10 cellular contexts compared by ENCODE assay signal in the genomic region with DNA sequence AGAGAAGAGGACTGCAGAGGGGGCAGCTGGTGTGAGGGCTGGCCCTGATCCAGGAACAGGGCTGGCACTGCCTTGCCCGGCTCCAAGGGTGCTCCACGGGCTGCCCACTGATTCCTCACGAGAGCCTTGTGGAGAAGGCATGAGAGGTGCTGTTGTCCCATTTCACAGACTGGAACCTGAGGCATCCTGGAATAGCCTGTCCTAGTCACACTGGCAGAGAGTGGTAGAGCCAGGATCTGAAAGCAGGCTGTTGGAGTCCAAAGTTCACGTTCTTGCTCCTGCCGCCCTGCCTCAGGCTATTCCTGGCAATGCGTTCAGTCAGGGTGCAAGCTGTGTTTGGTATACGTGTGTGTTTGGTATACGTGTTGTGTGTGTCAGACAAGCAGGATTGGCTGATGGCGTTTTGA. TPM values are rescaled to one million over a fixed set of nuclear protein-coding genes. Genes with fewer than 3 reads are reported as not detected.
DNase-seq lines count a peak whose midpoint lies in the region; ATAC-seq, FAIRE-seq and TF ChIP-seq lines count a peak whose summit lies in the region.
"Had no signal": no experiment of that assay in that cellular context is flagged by ENCODE, and none has a peak within 500 bp of the region (broad histone marks: within the 10 kb centered on the region; RNA-seq: fewer than 3 reads in every experiment).

No MANE protein-coding gene starts in this region.

- peak overlapping the region in 7 of 11 experiments; percentile 21 to 93 (median 89); a peak in 8 of 22 replicates for H3K27ac ChIP-seq in BLaER1 treated with 17β-estradiol and CSF1 and Interleukin-3, amounts not matched to agents 10 nM and 100 nM
- no peak overlapping the region for H3K27ac ChIP-seq in GM12878 (ENCODE audit: control insufficient read depth, insufficient read depth)

- DNase-seq in HFF-Myc (ENCODE audit: extremely low read depth, low read depth): no peak
- DNase-seq in GM12878 (ENCODE audit: low read depth, low spot score): no peak
- DNase-seq in activated gamma-delta T cell (lab: John Stamatoyannopoulos, UW): no peak
- no peak for DNase-seq in NCI-H345 treated with DMSO at 0.1 percent for 48 hours (lab: John Stamatoyannopoulos, UW; ENCODE audit: unreplicated experiment)
- DNase-seq: KG1; stimulated activated CD4-positive, alpha-beta T cell treated with anti-CD3 and anti-CD28 coated beads, Interleukin-4, amount 100 ng/mL, for 4 hours had no signal

- peak overlapping the region in 6 of 10 experiments; percentile 88 to 99 (median 94); a peak in 9 of 20 replicates for H3K4me3 ChIP-seq in BLaER1 treated with 17β-estradiol and CSF1 and Interleukin-3, amounts not matched to agents 10 nM and 100 nM
- H3K4me3 ChIP-seq in HFF-Myc (replicated peaks; ENCODE audit: low read depth, low read length) (peak overlapping the region; percentile 93), GM12878 (peak overlapping the region; percentile 22; the same call in 1 of the 2 replicates), mucosa of stomach (ENCODE audit: low read length) (no peak overlapping the region)

- SMC1A ChIA-PET in GM12878 (lab: Charles Lee; ENCODE audit: uncharacterized antibody, unreplicated experiment): no interaction called here

- in situ Hi-C loops in GM12878 (cut with MboI): no loop called here

- CTCF ChIA-PET in GM12878 (lab: Yijun Ruan, JAX): interaction anchor here (0.6 to 1.0 kb wide), 2 partner anchors 155 to 393 kb away, joined by 3 to 5 read pairs; no protein-coding TSS in a partner anchor

- peaks cover 50 to 59% (median 56%) of the 10 kb centered on the region in 11 experiments for H3K36me3 ChIP-seq in BLaER1 treated with 17β-estradiol and CSF1 and Interleukin-3, amounts not matched to agents 10 nM and 100 nM
- H3K36me3 ChIP-seq in GM12878 (ENCODE audit: control insufficient read depth in 2 of 2, insufficient read depth in 2 of 2, low read length in 1 of 2) (peaks cover 10 to 15% of the 10 kb centered on the region in 2 experiments), mucosa of stomach (ENCODE audit: control insufficient read depth, insufficient read depth, low read length) (peaks cover 22% of the 10 kb centered on the region)

- POLR2A ChIA-PET in GM12878 (lab: Charles Lee): no interaction called here

- no peak for ATAC-seq in GM12878
- no peak for ATAC-seq in GM21381 (IDR thresholded peaks at IDR 0.05; ENCODE audit: unreplicated experiment)
- no peak for ATAC-seq in HG02852 (IDR thresholded peaks at IDR 0.05; ENCODE audit: unreplicated experiment)

- H3K79me2 ChIP-seq in GM12878 (ENCODE audit: control insufficient read depth, insufficient read depth, low read length): peaks cover 45% of the 10 kb centered on the region

- 90% methylated on average over 9 of the region's 9 CpGs for WGBS in GM12878 (ENCODE audit: insufficient coverage, insufficient replicate concordance, low lambda C conversion rate, missing lambda C conversion rate)

- peak overlapping the region; percentile 84 to 95 (median 88); a peak in 21 of 22 replicates for H3K9ac ChIP-seq in BLaER1 treated with 17β-estradiol and CSF1 and Interleukin-3, amounts not matched to agents 10 nM and 100 nM
- H3K9ac ChIP-seq in GM12878 (ENCODE audit: control insufficient read depth, insufficient read depth, low read length) (no peak overlapping the region), mucosa of stomach (ENCODE audit: low read length) (peak overlapping the region; percentile 53)

- H3K9me3 ChIP-seq in BLaER1 treated with 17β-estradiol and CSF1 and Interleukin-3, amounts not matched to agents 10 nM and 100 nM (replicated peaks in 1 of 11): no peaks in the 10 kb centered on the region
- H3K9me3 ChIP-seq in GM12878 (replicated peaks; ENCODE audit: control insufficient read depth, insufficient read depth, low read length) (no peaks in the 10 kb centered on the region), mucosa of stomach (ENCODE audit: control insufficient read depth, low read length) (no peaks in the 10 kb centered on the region)

- TF ChIP-seq EP300 in GM12878 (IDR thresholded peaks at IDR 0.05; ENCODE audit: borderline replicate concordance in 1 of 2, control insufficient read depth in 1 of 2, low read depth in 2 of 2, low read length in 2 of 2): no peak

- peak; percentile 1; the same call in 1 of the 2 replicates for TF ChIP-seq POLR2A in GM12878 (IDR thresholded peaks at IDR 0.05; ENCODE audit: low read depth, low read length)

- FAIRE-seq in GM12878 (lab: Jason Lieb, UNC): no peak

- no peak overlapping the region for H2AFZ ChIP-seq in GM12878 (ENCODE audit: control insufficient read depth, low read depth, low read length)

- TF ChIP-seq CTCF in HFF-Myc (IDR thresholded peaks at IDR 0.05; ENCODE audit: low read depth, low read length, missing control alignments) (no peak), GM12878 (IDR thresholded peaks at IDR 0.05 in 2 of 3, conservative IDR thresholded peaks at IDR 0.05 in 1 of 3; ENCODE audit: control insufficient read depth in 2 of 3, extremely low read depth in 1 of 3, insufficient read depth in 1 of 3, low read depth in 3 of 3, low read length in 3 of 3) (no peak)

- H3K4me1 ChIP-seq in BLaER1 treated with 17β-estradiol and CSF1 and Interleukin-3, amounts not matched to agents 10 nM and 100 nM: peaks cover 44 to 66% (median 54%) of the 10 kb centered on the region in 10 experiments
- peaks cover 30% of the 10 kb centered on the region for H3K4me1 ChIP-seq in GM12878 (ENCODE audit: control insufficient read depth, insufficient read depth, low read length)
- peaks cover 41% of the 10 kb centered on the region for H3K4me1 ChIP-seq in mucosa of stomach (ENCODE audit: control insufficient read depth, insufficient read depth, low read length)

- no peak for TF ChIP-seq RAD21 in GM12878 (IDR thresholded peaks at IDR 0.05; ENCODE audit: insufficient read depth, low read depth, low read length)

- RAD21 ChIA-PET in GM12878 (lab: Charles Lee; ENCODE audit: unreplicated experiment): interaction anchor here (0.7 to 1.0 kb wide), 2 partner anchors 153 to 164 kb away, joined by 3 read pairs; no protein-coding TSS in a partner anchor

- no peaks in the 10 kb centered on the region for H3K27me3 ChIP-seq in BLaER1 treated with 17β-estradiol and CSF1 and Interleukin-3, amounts not matched to agents 10 nM and 100 nM
- H3K27me3 ChIP-seq in GM12878 (replicated peaks in 1 of 2; ENCODE audit: control insufficient read depth in 2 of 2, insufficient read depth in 2 of 2, low read length in 1 of 2) (no peaks in the 10 kb centered on the region), mucosa of stomach (ENCODE audit: control insufficient read depth, insufficient read depth, low read length) (no peaks in the 10 kb centered on the region)

- intact Hi-C loops in GM12878 (cut with micrococcal nuclease; ENCODE audit: unreplicated experiment): no loop called here

- H4K20me1 ChIP-seq in BLaER1 treated with 17β-estradiol and CSF1 and Interleukin-3, amounts not matched to agents 10 nM and 100 nM: peaks cover 22 to 62% (median 56%) of the 10 kb centered on the region in 11 experiments; a peak in 21 of 22 replicates
- H4K20me1 ChIP-seq in GM12878 (ENCODE audit: control insufficient read depth, insufficient read depth): no peaks in the 10 kb centered on the region

- peak overlapping the region; percentile 86 to 100 (median 97) for H3K4me2 ChIP-seq in BLaER1 treated with 17β-estradiol and CSF1 and Interleukin-3, amounts not matched to agents 10 nM and 100 nM
- peak overlapping the region; percentile 95; the same call in 1 of the 2 replicates for H3K4me2 ChIP-seq in GM12878 (ENCODE audit: control insufficient read depth, insufficient read depth)

- no TSS peak for BruUV-seq in GM12878 (replicated peaks; lab: Mats Ljungman, UMichigan)

RNA-seq across cellular contexts. Expression of a gene that starts 1.8 kb away (rescaled TPM):
- total RNA-seq in GM12878 (2013; cell fraction: nucleolus; rRNA removed): 63.7 and 66.3 TPM in 2 replicates
- total RNA-seq in GM12878 (2014; rRNA removed) (82.1 and 105 TPM in 2 replicates), GM12878 (2014; rRNA removed; fragmentation: Illumina TruSeq; extraction: Trizol) (80.8 and 84.8 TPM in 2 replicates), GM12878 (2021) (145 and 149 TPM in 2 replicates)
- 26.0 TPM for polyA plus RNA-seq in GM12878 (2011; ENCODE audit: low read depth)
- polyA plus RNA-seq in GM12878 (2011; rRNA removed) (194 and 216 TPM in 2 replicates), GM12878 (2014; fragmentation: Illumina TruSeq; extraction: Trizol) (172 and 189 TPM in 2 replicates), GM12878 (2014; fragmentation: Nextera tagmentation; extraction: Ambion mirVana) (10 to 100 TPM; 29.2 to 48.5 TPM), GM12878 (2014; rRNA removed) (105 and 124 TPM in 2 replicates), GM12878 (2016; fragmentation: Nextera tagmentation; extraction: Ambion mirVana) (100 to 1,000 TPM; 268 to 274 TPM)
- polyA plus RNA-seq in GM12878 (2011; cell fraction: cytosol; rRNA removed): 152 and 242 TPM in 2 replicates
- polyA plus RNA-seq in GM12878 (2011; cell fraction: nucleus; rRNA removed): 185 and 207 TPM in 2 replicates
- 81.4 and 94.1 TPM in 2 replicates for polyA plus RNA-seq in GM12878 (2012)
- 151 and 226 TPM in 2 replicates for polyA minus RNA-seq in GM12878 (2011; rRNA and poly(A)+ RNA removed)
- 29.3 and 33.4 TPM in 2 replicates for polyA minus RNA-seq in GM12878 (2011; cell fraction: cytosol; rRNA and poly(A)+ RNA removed)
- 18.0 and 21.5 TPM in 2 replicates for polyA minus RNA-seq in GM12878 (2011; cell fraction: nucleus; rRNA and poly(A)+ RNA removed)

RNA-seq across cellular contexts. Expression of a gene that starts 2.1 kb away (rescaled TPM):
- 60.7 and 66.2 TPM in 2 replicates for total RNA-seq in GM12878 (2013; cell fraction: nucleolus; rRNA removed)
- total RNA-seq in GM12878 (2014; rRNA removed): 7.9 and 8.7 TPM in 2 replicates
- total RNA-seq in GM12878 (2014; rRNA removed; fragmentation: Illumina TruSeq; extraction: Trizol): 4.4 and 5.2 TPM in 2 replicates
- 5.8 and 7.4 TPM in 2 replicates for total RNA-seq in GM12878 (2021)
- polyA plus RNA-seq in GM12878 (2011; ENCODE audit: low read depth): 2.5 TPM
- 2.3 and 3.5 TPM in 2 replicates for polyA plus RNA-seq in GM12878 (2011; rRNA removed)
- 3.2 and 3.6 TPM in 2 replicates for polyA plus RNA-seq in GM12878 (2011; cell fraction: cytosol; rRNA removed)
- polyA plus RNA-seq in GM12878 (2011; cell fraction: nucleus; rRNA removed): 8.8 and 10.2 TPM in 2 replicates
- 4.5 and 5.2 TPM in 2 replicates for polyA plus RNA-seq in GM12878 (2012)
- 1.7 and 2.0 TPM in 2 replicates for polyA plus RNA-seq in GM12878 (2014; fragmentation: Illumina TruSeq; extraction: Trizol)
- polyA plus RNA-seq in GM12878 (2014; fragmentation: Nextera tagmentation; extraction: Ambion mirVana): 1 to 10 TPM in 1 of 2 experiments, under 1 TPM in 1; 0.76 to 1.8 TPM
- polyA plus RNA-seq in GM12878 (2014; rRNA removed): 6.8 and 7.7 TPM in 2 replicates
- 1 to 10 TPM; 5.7 to 7.3 TPM for polyA plus RNA-seq in GM12878 (2016; fragmentation: Nextera tagmentation; extraction: Ambion mirVana)
- polyA minus RNA-seq in GM12878 (2011; rRNA and poly(A)+ RNA removed): 5.5 and 7.8 TPM in 2 replicates
- polyA minus RNA-seq in GM12878 (2011; cell fraction: cytosol; rRNA and poly(A)+ RNA removed): 1.9 and 2.1 TPM in 2 replicates
- polyA minus RNA-seq in GM12878 (2011; cell fraction: nucleus; rRNA and poly(A)+ RNA removed): 6.2 and 9.4 TPM in 2 replicates

RNA-seq across cellular contexts. Expression of a gene that starts 18.9 kb away (rescaled TPM):
- 11.8 and 15.1 TPM in 2 replicates for total RNA-seq in GM12878 (2013; cell fraction: nucleolus; rRNA removed)
- 23.7 and 24.9 TPM in 2 replicates for total RNA-seq in GM12878 (2014; rRNA removed)
- 7.4 TPM in 2 replicates for total RNA-seq in GM12878 (2014; rRNA removed; fragmentation: Illumina TruSeq; extraction: Trizol)
- total RNA-seq in GM12878 (2021): 16.4 and 16.8 TPM in 2 replicates
- polyA plus RNA-seq in GM12878 (2011; ENCODE audit: low read depth): 4.1 TPM
- polyA plus RNA-seq in GM12878 (2011; rRNA removed): 4.3 and 6.1 TPM in 2 replicates
- polyA plus RNA-seq in GM12878 (2011; cell fraction: cytosol; rRNA removed): 8.3 and 11.2 TPM in 2 replicates
- 21.3 and 22.1 TPM in 2 replicates for polyA plus RNA-seq in GM12878 (2011; cell fraction: nucleus; rRNA removed)
- 10.0 and 13.2 TPM in 2 replicates for polyA plus RNA-seq in GM12878 (2012)
- 3.8 and 5.6 TPM in 2 replicates for polyA plus RNA-seq in GM12878 (2014; fragmentation: Illumina TruSeq; extraction: Trizol)
- polyA plus RNA-seq in GM12878 (2014; fragmentation: Nextera tagmentation; extraction: Ambion mirVana): under 1 TPM in 1 of 2 experiments, not detected in 1; 0.24 TPM
- 19.4 and 20.8 TPM in 2 replicates for polyA plus RNA-seq in GM12878 (2014; rRNA removed)
- polyA plus RNA-seq in GM12878 (2016; fragmentation: Nextera tagmentation; extraction: Ambion mirVana): 10 to 100 TPM; 18.9 to 19.7 TPM
- polyA minus RNA-seq in GM12878 (2011; rRNA and poly(A)+ RNA removed): 3.0 and 5.2 TPM in 2 replicates
- polyA minus RNA-seq in GM12878 (2011; cell fraction: cytosol; rRNA and poly(A)+ RNA removed): 2.9 and 3.4 TPM in 2 replicates
- 3.9 and 5.9 TPM in 2 replicates for polyA minus RNA-seq in GM12878 (2011; cell fraction: nucleus; rRNA and poly(A)+ RNA removed)
